9 cellular contexts compared by ENCODE assay signal in the genomic region with DNA sequence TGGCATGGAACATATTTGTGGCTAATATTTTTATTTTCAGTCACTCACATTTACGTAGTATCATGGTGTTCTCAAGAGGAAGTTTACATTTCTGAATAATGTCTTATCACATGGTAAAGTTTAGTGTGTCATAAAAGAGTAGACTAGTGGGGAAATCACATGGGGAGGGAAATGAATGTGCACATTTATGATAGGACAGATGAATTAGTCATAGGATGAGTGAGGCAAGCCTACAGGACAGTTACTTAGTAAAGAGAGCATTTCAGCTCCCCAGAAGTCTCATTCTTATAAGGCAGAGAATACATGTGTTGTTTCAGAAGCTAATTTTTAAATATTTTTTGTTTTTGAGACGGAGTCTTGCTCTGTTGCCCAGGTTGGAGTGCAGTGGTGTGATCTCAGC. TPM values are rescaled to one million over a fixed set of nuclear protein-coding genes. Genes with fewer than 3 reads are reported as not detected.
DNase-seq lines count a peak whose midpoint lies in the region; ATAC-seq and TF ChIP-seq lines count a peak whose summit lies in the region.
"Had no signal": no experiment of that assay in that cellular context is flagged by ENCODE, and none has a peak within 500 bp of the region (broad histone marks: within the 10 kb centered on the region; RNA-seq: fewer than 3 reads in every experiment).

No MANE protein-coding gene starts in this region.

- DNase-seq in CD14-positive monocyte (ENCODE audit: low spot score), result no peak
- DNase-seq in left lung, result no peak
- DNase-seq in HPDE6-E6E7 (ENCODE audit: extremely low spot score), result no peak
- no peak for DNase-seq in pons (ENCODE audit: low spot score)
- DNase-seq in NCI-H128 (lab: John Stamatoyannopoulos, UW; ENCODE audit: unreplicated experiment), result no peak
- no peak for DNase-seq in COLO668 (lab: John Stamatoyannopoulos, UW; ENCODE audit: unreplicated experiment)
- DNase-seq: NCI-H524 had no signal

- intact Hi-C loops in CD14-positive monocyte (cut with micrococcal nuclease) (loop anchor here (10.0 kb wide), 2 partner anchors 85 to 95 kb away; partner anchors contain the start of gene TASL (in 1 of the 2)), left lung (cut with DNase I) (no loop called here)

- H3K4me1 ChIP-seq in left lung, result peaks cover 0 to 8% of the 10 kb centered on the region in 2 donors

- no peak overlapping the region for H3K4me3 Mint-ChIP-seq in CD14-positive monocyte
- peak overlapping the region; percentile 10 for H3K4me3 Mint-ChIP-seq in activated naive CD8-positive, alpha-beta T cell

- peak overlapping the region; percentile 94 to 99 (median 96) for H3K27ac Mint-ChIP-seq in CD14-positive monocyte
- peak overlapping the region; percentile 85 for H3K27ac Mint-ChIP-seq in activated naive CD8-positive, alpha-beta T cell

- H3K4me1 Mint-ChIP-seq in CD14-positive monocyte, result peaks cover 42% of the 10 kb centered on the region
- peaks cover 42% of the 10 kb centered on the region for H3K4me1 Mint-ChIP-seq in activated naive CD8-positive, alpha-beta T cell (ENCODE audit: low read depth)

- no peak for TF ChIP-seq CTCF in CD14-positive monocyte (IDR thresholded peaks at IDR 0.05)
- no peak for TF ChIP-seq CTCF in left lung (IDR thresholded peaks at IDR 0.05)

- H3K27me3 ChIP-seq in left lung, result no peaks in the 10 kb centered on the region

- no peaks in the 10 kb centered on the region for H3K36me3 ChIP-seq in left lung

- no peaks in the 10 kb centered on the region for H3K9me3 ChIP-seq in left lung

- H3K9me3 Mint-ChIP-seq in CD14-positive monocyte, result peaks cover 0 to 6% (median 0%) of the 10 kb centered on the region in 7 donors
- no peaks in the 10 kb centered on the region for H3K9me3 Mint-ChIP-seq in activated naive CD8-positive, alpha-beta T cell (ENCODE audit: low read depth)

- H3K4me3 ChIP-seq in left lung, result no peak overlapping the region

- peak; percentile 53 for ATAC-seq in HG02981 (IDR thresholded peaks at IDR 0.05; ENCODE audit: unreplicated experiment)
- peak; percentile 64 for ATAC-seq in left lung

- H3K27ac ChIP-seq in left lung, result peak overlapping the region; percentile 14 to 82

- peaks cover 6 to 9% of the 10 kb centered on the region in 2 donors for H3K36me3 Mint-ChIP-seq in CD14-positive monocyte
- H3K36me3 Mint-ChIP-seq in activated naive CD8-positive, alpha-beta T cell, result peaks cover 2% of the 10 kb centered on the region

- peaks cover 0 to 13% (median 0%) of the 10 kb centered on the region in 3 donors for H3K27me3 Mint-ChIP-seq in CD14-positive monocyte (ENCODE audit: low read depth in 3 of 3)
- no peaks in the 10 kb centered on the region for H3K27me3 Mint-ChIP-seq in activated naive CD8-positive, alpha-beta T cell

RNA-seq across cellular contexts. Expression of gene GK, which starts 6.2 kb away (rescaled TPM):
- 10 to 100 TPM; 41.0 to 51.9 TPM for polyA plus RNA-seq in CD14-positive monocyte
- total RNA-seq in left lung, result 10 to 100 TPM; 27.9 to 65.9 TPM

Comparison
In these comparisons a context has a peak if more than half of its experiments do, and no peak if none do; other contexts are left out.
1. intact Hi-C loops: an anchor here in CD14-positive monocyte (10.0 kb wide); none called in left lung.